Comparison of ENCODE assay signal across 18 cellular contexts in genomic region chr14:88229428-88229827, GRCh38.
"Had no signal": no experiment of that assay in that cellular context is flagged by ENCODE, and none has a peak within 500 bp of the region (broad histone marks: within the 10 kb centered on the region; RNA-seq: fewer than 3 reads in every experiment).

No MANE protein-coding gene starts in this region.

- H3K27ac ChIP-seq: breast epithelium, PC-9 had no signal

- H3K9me3 ChIP-seq: breast epithelium, MG63 had no signal

- H3K27me3 ChIP-seq: MG63 had no signal

- DNase-seq: activated B cell treated with CpG ODN at 0.5 μM for 24 hours; activated CD4-positive, alpha-beta T cell treated with anti-CD3 and anti-CD28 coated beads for 1 hour; activated CD4-positive, alpha-beta T cell treated with anti-CD3 and anti-CD28 coated beads, Interleukin-2, amount 10 ng/mL, durations not matched to agents 24 days and 14 days; activated CD4-positive, alpha-beta T cell treated with anti-CD3 and anti-CD28 coated beads, Interleukin-2, amount 50 U/mL, for 48 hours; activated CD8-positive, alpha-beta memory T cell treated with anti-CD3 and anti-CD28 coated beads, Interleukin-2, amount 10 ng/mL, durations not matched to agents 7 days and 5 days; activated effector memory CD4-positive, alpha-beta T cell treated with Interleukin-2 at 50 U/mL for 16 hours; activated naive CD4-positive, alpha-beta T cell; activated T-cell treated with anti-CD3 and anti-CD28 coated beads, Interleukin-2, amount 50 U/mL, for 24 hours; aorta; central memory CD4-positive, alpha-beta T cell; MG63; NCI-H1048; NCI-H1930; NCI-H446; NCI-H524; PC-9; SHP77 treated with DMSO at 0.1 percent for 48 hours had no signal

- H3K4me1 ChIP-seq: breast epithelium had no signal

- H3K4me3 ChIP-seq: breast epithelium, MG63, PC-9 had no signal

- H3K4me2 ChIP-seq: PC-9 had no signal

- ATAC-seq: activated CD8-positive, alpha-beta memory T cell treated with anti-CD3 and anti-CD28 coated beads, Interleukin-2, amount 10 ng/mL, durations not matched to agents 7 days and 5 days had no signal

- H2AFZ ChIP-seq: PC-9 had no signal

- H3K36me3 ChIP-seq: breast epithelium, MG63 had no signal
